29 cellular contexts compared by ENCODE assay signal in the genomic region with DNA sequence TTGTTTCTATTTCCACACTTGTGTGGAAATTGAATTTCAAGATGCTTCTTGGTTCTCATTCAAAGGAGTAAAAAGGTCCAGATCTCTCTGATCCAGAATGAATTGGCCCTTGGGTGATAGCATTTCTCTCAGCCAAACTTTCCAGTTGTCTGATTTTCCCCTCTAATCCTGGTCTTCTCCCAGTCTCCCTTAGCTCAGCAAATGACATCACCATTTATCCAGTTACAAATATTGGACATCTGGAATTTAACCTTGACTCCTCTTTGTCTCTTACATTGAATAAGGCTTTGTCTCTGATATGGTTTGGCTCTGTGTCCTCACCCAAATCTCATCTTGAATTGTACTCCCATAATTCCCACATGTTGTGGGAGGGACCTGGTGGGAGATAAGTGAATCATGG. TPM values are rescaled to one million over a fixed set of nuclear protein-coding genes. Genes with fewer than 3 reads are reported as not detected.
"Had no signal": no experiment of that assay in that cellular context is flagged by ENCODE, and none has a peak within 500 bp of the region (broad histone marks: within the 10 kb centered on the region; RNA-seq: fewer than 3 reads in every experiment).

No MANE protein-coding gene starts in this region.

- H3K4me1 Mint-ChIP-seq: naive thymus-derived CD4-positive, alpha-beta T cell; natural killer cell; neural progenitor cell; stimulated activated memory B cell treated with anti-CD40 and anti-IgM and Interleukin-4, amounts not matched to agents 10 μg/mL and 1 μg/mL and 100 μg/mL, for 72 hours; stimulated activated naive CD8-positive, alpha-beta T cell treated with anti-CD3 and anti-CD28 coated beads, Interleukin-15, amount 100 ng/mL, for 72 hours had no signal

- H3K4me2 ChIP-seq: neural progenitor cell had no signal

- H3K9me3 Mint-ChIP-seq: naive thymus-derived CD4-positive, alpha-beta T cell; natural killer cell; stimulated activated memory B cell treated with anti-CD40 and anti-IgM and Interleukin-4, amounts not matched to agents 10 μg/mL and 1 μg/mL and 100 μg/mL, for 72 hours; stimulated activated naive CD8-positive, alpha-beta T cell treated with anti-CD3 and anti-CD28 coated beads, Interleukin-15, amount 100 ng/mL, for 72 hours had no signal

- H3K36me3 ChIP-seq: neural progenitor cell, ovary, sigmoid colon, suprapubic skin, tibial artery, transverse colon, upper lobe of right lung, uterus had no signal

- H3K27ac ChIP-seq: neural progenitor cell, ovary, parathyroid adenoma, psoas muscle, sigmoid colon, suprapubic skin, testis, tibial artery, transverse colon, upper lobe of right lung, uterus had no signal

- H3K27me3 Mint-ChIP-seq: progenitor cell of endocrine pancreas, type B pancreatic cell had no signal

- H3K4me3 Mint-ChIP-seq: naive thymus-derived CD4-positive, alpha-beta T cell; natural killer cell; nephron; neural progenitor cell; stimulated activated memory B cell treated with anti-CD40 and anti-IgM and Interleukin-4, amounts not matched to agents 10 μg/mL and 1 μg/mL and 100 μg/mL, for 72 hours; stimulated activated naive CD8-positive, alpha-beta T cell treated with anti-CD3 and anti-CD28 coated beads, Interleukin-15, amount 100 ng/mL, for 72 hours; type B pancreatic cell had no signal

- H3K4me3 ChIP-seq: neural progenitor cell, ovary, psoas muscle, sigmoid colon, suprapubic skin, testis, tibial artery, transverse colon, upper lobe of right lung, uterus had no signal

- H3K4me1 ChIP-seq: neural progenitor cell, parathyroid adenoma, psoas muscle, suprapubic skin, testis, tibial artery, upper lobe of right lung, uterus had no signal

- H3K9me3 ChIP-seq: ovary, psoas muscle, suprapubic skin, testis, tibial artery, transverse colon, upper lobe of right lung, uterus had no signal

- H3K36me3 Mint-ChIP-seq: naive thymus-derived CD4-positive, alpha-beta T cell; natural killer cell; neural progenitor cell; stimulated activated memory B cell treated with anti-CD40 and anti-IgM and Interleukin-4, amounts not matched to agents 10 μg/mL and 1 μg/mL and 100 μg/mL, for 72 hours; type B pancreatic cell had no signal

- H3K9ac ChIP-seq: neural progenitor cell, parathyroid adenoma had no signal

- H3K27me3 ChIP-seq: neural progenitor cell, ovary, sigmoid colon, suprapubic skin, testis, tibial artery, transverse colon, upper lobe of right lung, uterus had no signal

- H2AFZ ChIP-seq: neural progenitor cell, parathyroid adenoma had no signal

- ATAC-seq: naive thymus-derived CD4-positive, alpha-beta T cell; natural killer cell; psoas muscle; right cardiac atrium; stimulated activated memory B cell treated with anti-CD40 and anti-IgM and Interleukin-4, amounts not matched to agents 10 μg/mL and 1 μg/mL and 100 μg/mL, for 72 hours; stimulated activated naive CD8-positive, alpha-beta T cell treated with anti-CD3 and anti-CD28 coated beads, Interleukin-15, amount 100 ng/mL, for 72 hours; stimulated activated naive CD8-positive, alpha-beta T cell treated with anti-CD3 and anti-CD28 coated beads, Interleukin-15, Interleukin-2, amounts not matched to agents 100 U/mL and 50 U/mL, for 24 hours; upper lobe of right lung had no signal

- DNase-seq: naive thymus-derived CD4-positive, alpha-beta T cell; natural killer cell; occipital lobe; ovary; posterior cingulate gyrus; psoas muscle; right cardiac atrium; sigmoid colon; small intestine; stimulated activated CD4-positive, alpha-beta T cell treated with anti-CD3 and anti-CD28 coated beads, Interleukin-15, amount 100 ng/mL, for 24 hours; stimulated activated CD4-positive, alpha-beta T cell treated with anti-CD3 and anti-CD28 coated beads, Interleukin-4, amount 100 ng/mL, for 1 hour; stimulated activated CD4-positive, alpha-beta T cell treated with anti-CD3 and anti-CD28 coated beads, Interleukin-4, amount 100 ng/mL, for 4 hours; stimulated activated CD8-positive, alpha-beta memory T cell treated with anti-CD3 and anti-CD28 coated beads, Interleukin-4, amount 100 ng/mL, for 48 hours; stimulated activated naive CD4-positive, alpha-beta T cell; stimulated activated naive CD8-positive, alpha-beta T cell treated with anti-CD3 and anti-CD28 coated beads, Interleukin-15, amount 100 ng/mL, for 72 hours; stimulated activated naive CD8-positive, alpha-beta T cell treated with anti-CD3 and anti-CD28 coated beads, Interleukin-15, Interleukin-2, amounts not matched to agents 100 U/mL and 50 U/mL, for 24 hours; substantia nigra; testis; tibial artery; transverse colon; upper lobe of right lung; uterus had no signal

RNA-seq across cellular contexts. Expression of a gene that starts 10.2 kb away (rescaled TPM):
- total RNA-seq: natural killer cell, progenitor cell of endocrine pancreas had no signal
